In genomic region chr3:94089126-94089525, GRCh38 we compare ENCODE assay signal across 23 cellular contexts.
"Had no signal": no experiment of that assay in that cellular context is flagged by ENCODE, and none has a peak within 500 bp of the region (broad histone marks: within the 10 kb centered on the region; RNA-seq: fewer than 3 reads in every experiment).

No MANE protein-coding gene starts in this region.

- ATAC-seq: HepG2, PC-3, Right ventricle myocardium inferior, SK-N-SH treated with all-trans-retinoic acid at 6 μM for 48 hours had no signal

- H3K4me3 ChIP-seq: MG63, Peyer's patch, SJCRH30 had no signal

- DNase-seq: IMR-90, Karpas-422, KG1, MG63, NCI-H1092, NCI-H1105 treated with DMSO at 0.1 percent for 48 hours, NCI-H1417 treated with DMSO at 0.1 percent for 48 hours, NCI-H1694, NCI-H187 treated with DMSO at 0.1 percent for 48 hours, NCI-H2029 treated with DMSO at 0.1 percent for 48 hours, NCI-H2171 treated with DMSO at 0.1 percent for 48 hours, NCI-H345, NCI-H446 treated with DMSO at 0.1 percent for 48 hours, NCI-H510A treated with DMSO at 0.1 percent for 48 hours, NCI-H526, NCI-H82, PC-3, Peyer's patch, SHP77 treated with DMSO at 0.1 percent for 48 hours, SJCRH30 had no signal
